Comparison of ENCODE assay signal across 25 cellular contexts in the genomic region with DNA sequence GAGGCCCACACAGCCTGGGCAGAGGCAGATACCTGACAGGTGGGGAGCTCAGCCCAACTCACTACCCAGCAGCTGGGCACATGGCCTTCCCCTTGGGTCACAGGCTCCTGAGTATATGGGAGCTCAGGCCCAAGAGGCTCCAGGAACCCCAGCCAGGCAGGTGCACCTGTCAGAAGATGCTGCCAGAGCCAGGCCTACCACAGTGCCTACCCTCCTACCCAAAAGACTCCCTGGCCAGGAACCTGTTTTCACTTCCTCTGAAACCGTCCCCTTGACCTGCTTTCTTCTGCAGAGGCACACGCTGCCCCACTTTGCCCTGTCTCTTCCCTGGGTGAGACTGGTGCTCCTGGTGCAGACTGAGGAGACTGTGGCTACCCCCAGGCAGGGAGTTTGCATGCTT. TPM values are rescaled to one million over a fixed set of nuclear protein-coding genes. Genes with fewer than 3 reads are reported as not detected.
DNase-seq lines count a peak whose midpoint lies in the region; TF ChIP-seq lines count a peak whose summit lies in the region.
"Had no signal": no experiment of that assay in that cellular context is flagged by ENCODE, and none has a peak within 500 bp of the region (broad histone marks: within the 10 kb centered on the region; RNA-seq: fewer than 3 reads in every experiment).

No MANE protein-coding gene starts in this region.

- no peaks in the 10 kb centered on the region for H3K27me3 Mint-ChIP-seq in activated CD4-positive, alpha-beta T cell treated with anti-CD3 and anti-CD28 coated beads, Interleukin-2, amount 10 ng/mL, durations not matched to agents 24 days and 14 days
- H3K27me3 Mint-ChIP-seq in activated T-helper 1 cell treated with anti-CD3 and anti-CD28 coated beads, Interleukin-12 subunit alpha, Interleukin-12 subunit beta, Interleukin-2, Interleukin-4 antibody, amounts not matched to agents 30 ng/mL and 10 ng/mL and 1 ng/mL, durations not matched to agents 14 hours and 24 hours and 36 hours (ENCODE audit: insufficient read depth), result no peaks in the 10 kb centered on the region
- H3K27me3 Mint-ChIP-seq in neural crest cell (ENCODE audit: low read depth), result no peaks in the 10 kb centered on the region
- peaks cover 2 to 5% (median 3%) of the 10 kb centered on the region in 3 donors for H3K27me3 Mint-ChIP-seq in immature natural killer cell (ENCODE audit: low read depth in 3 of 3)
- H3K27me3 Mint-ChIP-seq: CD4-positive, alpha-beta memory T cell had no signal

- peak overlapping the region; percentile 48; the same call in 1 of the 2 replicates for H3K4me2 ChIP-seq in KMS-11

- peaks cover 18% of the 10 kb centered on the region for H3K4me1 Mint-ChIP-seq in activated CD4-positive, alpha-beta T cell treated with anti-CD3 and anti-CD28 coated beads, Interleukin-2, amount 10 ng/mL, durations not matched to agents 24 days and 14 days
- H3K4me1 Mint-ChIP-seq in activated T-helper 1 cell treated with anti-CD3 and anti-CD28 coated beads, Interleukin-12 subunit alpha, Interleukin-12 subunit beta, Interleukin-2, Interleukin-4 antibody, amounts not matched to agents 30 ng/mL and 10 ng/mL and 1 ng/mL, durations not matched to agents 14 hours and 24 hours and 36 hours (ENCODE audit: low read depth), result peaks cover 18% of the 10 kb centered on the region
- H3K4me1 Mint-ChIP-seq in neural crest cell, result peaks cover 13% of the 10 kb centered on the region
- H3K4me1 Mint-ChIP-seq in immature natural killer cell, result peaks cover 21 to 23% of the 10 kb centered on the region in 2 donors

- no peak overlapping the region; the same call in 1 of the 2 replicates for H3K27ac ChIP-seq in KMS-11
- H3K27ac ChIP-seq: 22Rv1, coronary artery, esophagus muscularis mucosa, foreskin keratinocyte, SJSA1, stomach, thyroid gland had no signal

- peaks cover 32% of the 10 kb centered on the region for H3K4me1 ChIP-seq in KMS-11 (ENCODE audit: low read depth, poor library complexity, severe bottlenecking)
- H3K4me1 ChIP-seq: foreskin keratinocyte had no signal

- peaks cover 20% of the 10 kb centered on the region for H3K79me2 ChIP-seq in KMS-11 (ENCODE audit: insufficient read depth, low read depth)

- H4K20me1 ChIP-seq in KMS-11 (ENCODE audit: insufficient read depth), result no peaks in the 10 kb centered on the region

- no peak overlapping the region for H3K9ac ChIP-seq in KMS-11

- no peaks in the 10 kb centered on the region for H3K27me3 ChIP-seq in KMS-11 (ENCODE audit: insufficient read depth, low read depth)
- H3K27me3 ChIP-seq: esophagus muscularis mucosa, foreskin keratinocyte, SJSA1, stomach, thyroid gland had no signal

- no peaks in the 10 kb centered on the region for H3K9me3 Mint-ChIP-seq in activated CD4-positive, alpha-beta T cell treated with anti-CD3 and anti-CD28 coated beads, Interleukin-2, amount 10 ng/mL, durations not matched to agents 24 days and 14 days
- no peaks in the 10 kb centered on the region for H3K9me3 Mint-ChIP-seq in activated T-helper 1 cell treated with anti-CD3 and anti-CD28 coated beads, Interleukin-12 subunit alpha, Interleukin-12 subunit beta, Interleukin-2, Interleukin-4 antibody, amounts not matched to agents 30 ng/mL and 10 ng/mL and 1 ng/mL, durations not matched to agents 14 hours and 24 hours and 36 hours
- H3K9me3 Mint-ChIP-seq in neural crest cell, result no peaks in the 10 kb centered on the region
- no peaks in the 10 kb centered on the region for H3K9me3 Mint-ChIP-seq in immature natural killer cell
- H3K9me3 Mint-ChIP-seq: activated naive CD4-positive, alpha-beta T cell treated with anti-CD3 and anti-CD28 coated beads, Interleukin-2, amount 50 U/mL, for 72 hours had no signal

- no peak overlapping the region for H2AFZ ChIP-seq in KMS-11 (ENCODE audit: low read depth)

- DNase-seq in activated CD4-positive, alpha-beta T cell treated with anti-CD3 and anti-CD28 coated beads, Interleukin-2, amount 10 ng/mL, durations not matched to agents 24 days and 14 days, result no peak
- no peak for DNase-seq in activated CD4-positive, alpha-beta T cell treated with anti-CD3 and anti-CD28 coated beads, Interleukin-2, amount 50 U/mL, for 48 hours
- no peak for DNase-seq in activated T-helper 1 cell treated with anti-CD3 and anti-CD28 coated beads, Interleukin-12 subunit alpha, Interleukin-12 subunit beta, Interleukin-2, Interleukin-4 antibody, amounts not matched to agents 30 ng/mL and 10 ng/mL and 1 ng/mL, durations not matched to agents 14 hours and 24 hours and 36 hours (ENCODE audit: low spot score)
- DNase-seq in neural crest cell (ENCODE audit: low read depth, low spot score) (no peak), immature natural killer cell (no peak), OCI-M1 (lab: John Stamatoyannopoulos, UW) (no peak), SHP77 (lab: John Stamatoyannopoulos, UW) (no peak)
- DNase-seq: activated CD8-positive, alpha-beta T cell treated with anti-CD3 and anti-CD28 coated beads, Interleukin-2, amount 10 ng/mL, durations not matched to agents 7 days and 5 days; aorta; IMR-90; NCI-H1092; NCI-H187 treated with DMSO at 0.1 percent for 48 hours; NCI-H2171 treated with DMSO at 0.1 percent for 48 hours; NCI-H524 treated with DMSO at 0.1 percent for 48 hours; nucleus accumbens; stomach; thyroid gland had no signal

- no peak overlapping the region for H3K4me3 ChIP-seq in KMS-11 (IDR thresholded peaks at IDR 0.05; ENCODE audit: insufficient read depth, low read depth, low read length)
- H3K4me3 ChIP-seq: coronary artery, esophagus muscularis mucosa, SJSA1, stomach, thyroid gland had no signal

- no peaks in the 10 kb centered on the region; the same call in 1 of the 2 replicates for H3K36me3 ChIP-seq in KMS-11 (ENCODE audit: insufficient read depth)
- H3K36me3 ChIP-seq: SJSA1 had no signal

- TF ChIP-seq CTCF in KMS-11 (conservative IDR thresholded peaks at IDR 0.05; ENCODE audit: low read depth, low read length) (no peak), neural crest cell (conservative IDR thresholded peaks at IDR 0.05) (no peak)

- peak overlapping the region; percentile 39 for H3K4me3 Mint-ChIP-seq in activated CD4-positive, alpha-beta T cell treated with anti-CD3 and anti-CD28 coated beads, Interleukin-2, amount 10 ng/mL, durations not matched to agents 24 days and 14 days
- peak overlapping the region; percentile 51 for H3K4me3 Mint-ChIP-seq in activated T-helper 1 cell treated with anti-CD3 and anti-CD28 coated beads, Interleukin-12 subunit alpha, Interleukin-12 subunit beta, Interleukin-2, Interleukin-4 antibody, amounts not matched to agents 30 ng/mL and 10 ng/mL and 1 ng/mL, durations not matched to agents 14 hours and 24 hours and 36 hours
- H3K4me3 Mint-ChIP-seq in neural crest cell, result peak overlapping the region; percentile 80
- peak overlapping the region in 1 of 5 donors; percentile 38 for H3K4me3 Mint-ChIP-seq in immature natural killer cell

- H3K27ac Mint-ChIP-seq in activated CD4-positive, alpha-beta T cell treated with anti-CD3 and anti-CD28 coated beads, Interleukin-2, amount 10 ng/mL, durations not matched to agents 24 days and 14 days, result no peak overlapping the region
- no peak overlapping the region for H3K27ac Mint-ChIP-seq in activated T-helper 1 cell treated with anti-CD3 and anti-CD28 coated beads, Interleukin-12 subunit alpha, Interleukin-12 subunit beta, Interleukin-2, Interleukin-4 antibody, amounts not matched to agents 30 ng/mL and 10 ng/mL and 1 ng/mL, durations not matched to agents 14 hours and 24 hours and 36 hours
- H3K27ac Mint-ChIP-seq in neural crest cell (ENCODE audit: unreplicated experiment), result peak overlapping the region; percentile 27
- H3K27ac Mint-ChIP-seq in immature natural killer cell, result no peak overlapping the region
- H3K27ac Mint-ChIP-seq: activated CD8-positive, alpha-beta T cell treated with anti-CD3 and anti-CD28 coated beads, Interleukin-2, amount 10 ng/mL, durations not matched to agents 7 days and 5 days; activated naive CD4-positive, alpha-beta T cell treated with anti-CD3 and anti-CD28 coated beads, Interleukin-2, amount 50 U/mL, for 72 hours had no signal

- intact Hi-C loops in activated CD4-positive, alpha-beta T cell treated with anti-CD3 and anti-CD28 coated beads, Interleukin-2, amount 10 ng/mL, durations not matched to agents 24 days and 14 days (cut with micrococcal nuclease), result no loop called here
- intact Hi-C loops in activated T-helper 1 cell treated with anti-CD3 and anti-CD28 coated beads, Interleukin-12 subunit alpha, Interleukin-12 subunit beta, Interleukin-2, Interleukin-4 antibody, amounts not matched to agents 30 ng/mL and 10 ng/mL and 1 ng/mL, durations not matched to agents 14 hours and 24 hours and 36 hours (cut with micrococcal nuclease), result no loop called here

- peaks cover 25% of the 10 kb centered on the region for H3K36me3 Mint-ChIP-seq in activated CD4-positive, alpha-beta T cell treated with anti-CD3 and anti-CD28 coated beads, Interleukin-2, amount 10 ng/mL, durations not matched to agents 24 days and 14 days (ENCODE audit: low read depth)
- H3K36me3 Mint-ChIP-seq in activated T-helper 1 cell treated with anti-CD3 and anti-CD28 coated beads, Interleukin-12 subunit alpha, Interleukin-12 subunit beta, Interleukin-2, Interleukin-4 antibody, amounts not matched to agents 30 ng/mL and 10 ng/mL and 1 ng/mL, durations not matched to agents 14 hours and 24 hours and 36 hours (ENCODE audit: low read depth), result peaks cover 19% of the 10 kb centered on the region
- H3K36me3 Mint-ChIP-seq in neural crest cell (ENCODE audit: low read depth) (no peaks in the 10 kb centered on the region), immature natural killer cell (peaks cover 4 to 10% (median 4%) of the 10 kb centered on the region in 3 donors)
- H3K36me3 Mint-ChIP-seq: activated naive CD4-positive, alpha-beta T cell treated with anti-CD3 and anti-CD28 coated beads, Interleukin-2, amount 50 U/mL, for 72 hours had no signal

RNA-seq across cellular contexts. Expression of gene CHID1, which starts 2.9 kb away (rescaled TPM):
- 99.7 and 109 TPM in 2 replicates for total RNA-seq in activated CD4-positive, alpha-beta T cell treated with anti-CD3 and anti-CD28 coated beads, Interleukin-2, amount 10 ng/mL, durations not matched to agents 24 days and 14 days
- 108 and 110 TPM in 2 replicates for total RNA-seq in activated T-helper 1 cell treated with anti-CD3 and anti-CD28 coated beads, Interleukin-12 subunit alpha, Interleukin-12 subunit beta, Interleukin-2, Interleukin-4 antibody, amounts not matched to agents 30 ng/mL and 10 ng/mL and 1 ng/mL, durations not matched to agents 14 hours and 24 hours and 36 hours
- 81.8 and 82.4 TPM in 2 replicates for total RNA-seq in neural crest cell
- 10 to 100 TPM; 52.2 to 74.6 (median 67.4) TPM for polyA plus RNA-seq in immature natural killer cell

RNA-seq across cellular contexts. Expression of gene AP2A2, which starts 18.0 kb away (rescaled TPM):
- 51.4 and 53.8 TPM in 2 replicates for total RNA-seq in activated CD4-positive, alpha-beta T cell treated with anti-CD3 and anti-CD28 coated beads, Interleukin-2, amount 10 ng/mL, durations not matched to agents 24 days and 14 days
- total RNA-seq in activated T-helper 1 cell treated with anti-CD3 and anti-CD28 coated beads, Interleukin-12 subunit alpha, Interleukin-12 subunit beta, Interleukin-2, Interleukin-4 antibody, amounts not matched to agents 30 ng/mL and 10 ng/mL and 1 ng/mL, durations not matched to agents 14 hours and 24 hours and 36 hours, result 49.7 and 60.4 TPM in 2 replicates
- total RNA-seq in neural crest cell, result 75.5 and 78.1 TPM in 2 replicates
- polyA plus RNA-seq in immature natural killer cell, result 10 to 100 TPM in 1 of 3 donors, 1 to 10 TPM in 2; 2.5 to 11.0 (median 7.1) TPM
